Comparison of ENCODE assay signal across 28 cellular contexts in genomic region chr12:133135747-133136146, GRCh38.
"Had no signal": no experiment of that assay in that cellular context is flagged by ENCODE, and none has a peak within 500 bp of the region (broad histone marks: within the 10 kb centered on the region; RNA-seq: fewer than 3 reads in every experiment).

No MANE protein-coding gene starts in this region.

- H3K4me1 ChIP-seq: prostate gland, uterus had no signal

- H3K4me3 ChIP-seq: left lung, lung, pancreas, prostate gland, skin epidermis, tibial nerve, uterus had no signal

- H3K27me3 Mint-ChIP-seq: naive thymus-derived CD4-positive, alpha-beta T cell; natural killer cell treated with Interleukin-12 subunit alpha and Interleukin-12 subunit beta and Interleukin-15 and Interleukin-18, amount 100 ng/mL, for 72 hours; stimulated activated naive B cell treated with anti-CD40 and anti-IgM and Interleukin-4, amounts not matched to agents 10 μg/mL and 1 μg/mL and 100 μg/mL, for 72 hours; type B pancreatic cell had no signal

- H3K4me3 Mint-ChIP-seq: immature natural killer cell; mesothelial cell of epicardium; natural killer cell treated with Interleukin-12 subunit alpha and Interleukin-12 subunit beta and Interleukin-15 and Interleukin-18, amount 100 ng/mL, for 72 hours; stimulated activated naive B cell treated with anti-CD40 and anti-IgM and Interleukin-4, amounts not matched to agents 10 μg/mL and 1 μg/mL and 100 μg/mL, for 72 hours; type B pancreatic cell had no signal

- H3K27me3 ChIP-seq: left lung, pancreas, tibial nerve, uterus had no signal

- H3K27ac Mint-ChIP-seq: immature natural killer cell; mesothelial cell of epicardium; natural killer cell treated with Interleukin-12 subunit alpha and Interleukin-12 subunit beta and Interleukin-15 and Interleukin-18, amount 100 ng/mL, for 72 hours; stimulated activated naive B cell treated with anti-CD40 and anti-IgM and Interleukin-4, amounts not matched to agents 10 μg/mL and 1 μg/mL and 100 μg/mL, for 72 hours; type B pancreatic cell had no signal

- H3K9me3 ChIP-seq: prostate gland had no signal

- DNase-seq: hypothalamus; immature natural killer cell; kidney; left colon; left lung; mesendoderm; naive thymus-derived CD4-positive, alpha-beta T cell; pancreas; posterior cingulate gyrus; retina; right cardiac atrium; stimulated activated CD4-positive, alpha-beta T cell treated with anti-CD3 and anti-CD28 coated beads, Interleukin-12 subunit alpha, Interleukin-12 subunit beta, amount 100 ng/mL, for 4 hours; stimulated activated CD4-positive, alpha-beta T cell treated with anti-CD3 and anti-CD28 coated beads, Interleukin-15, amount 100 ng/mL, for 24 hours; stimulated activated CD4-positive, alpha-beta T cell treated with anti-CD3 and anti-CD28 coated beads, Interleukin-2, amount 100 ng/mL, for 24 hours; stimulated activated CD4-positive, alpha-beta T cell treated with anti-CD3 and anti-CD28 coated beads, Interleukin-4, amount 100 ng/mL, for 1 hour; stimulated activated naive B cell treated with anti-CD40 and anti-IgM and Interleukin-4, amounts not matched to agents 10 μg/mL and 1 μg/mL and 100 μg/mL, for 72 hours; stimulated activated naive CD8-positive, alpha-beta T cell treated with anti-CD3 and anti-CD28 coated beads, Interleukin-15, Interleukin-2, amounts not matched to agents 100 U/mL and 50 U/mL, for 24 hours; substantia nigra; uterus had no signal

- H3K27ac ChIP-seq: left lung, pancreas, prostate gland, skin epidermis, tibial nerve, uterus had no signal

- ATAC-seq: left colon; left lung; naive thymus-derived CD4-positive, alpha-beta T cell; natural killer cell treated with Interleukin-12 subunit alpha and Interleukin-12 subunit beta and Interleukin-15 and Interleukin-18, amount 100 ng/mL, for 72 hours; pancreas; right cardiac atrium; sciatic nerve; stimulated activated naive B cell treated with anti-CD40 and anti-IgM and Interleukin-4, amounts not matched to agents 10 μg/mL and 1 μg/mL and 100 μg/mL, for 72 hours; stimulated activated naive CD8-positive, alpha-beta T cell treated with anti-CD3 and anti-CD28 coated beads, Interleukin-15, Interleukin-2, amounts not matched to agents 100 U/mL and 50 U/mL, for 24 hours had no signal

- FAIRE-seq: islet of Langerhans, kidney, pancreas had no signal

- H3K36me3 ChIP-seq: uterus had no signal
